Comparison of ENCODE assay signal across 1 cellular context in the genomic region with DNA sequence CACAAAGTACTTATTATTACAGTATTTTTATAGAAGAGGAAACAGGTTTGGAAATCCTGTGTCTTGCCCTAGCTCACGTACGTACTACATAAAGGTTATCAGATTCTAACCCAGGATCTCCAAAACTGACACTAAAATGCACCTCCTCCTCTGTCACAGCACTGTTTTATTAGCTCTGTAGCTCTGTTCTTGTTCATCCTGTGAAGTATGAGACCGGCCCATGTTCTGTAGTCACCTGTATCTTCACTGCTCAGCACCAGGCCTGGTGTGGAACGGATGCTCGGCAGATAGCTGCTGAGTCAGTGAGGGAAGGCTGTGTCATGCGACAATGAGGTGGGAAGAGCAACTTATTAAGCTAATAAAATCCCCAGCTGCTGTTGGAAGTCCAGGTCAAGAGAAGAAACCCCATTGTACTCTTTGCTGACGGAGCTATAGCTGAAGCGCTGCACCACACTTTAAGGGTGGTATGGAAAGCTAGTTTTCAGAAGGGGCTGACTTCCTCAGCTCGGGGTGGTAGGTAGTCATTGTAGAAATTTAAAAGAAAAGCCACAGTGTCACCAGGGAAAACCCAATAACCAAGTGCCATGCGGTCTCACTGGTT.
TF ChIP-seq lines count a peak whose summit lies in the region.

No MANE protein-coding gene starts in this region.

TF ChIP-seq in K562, 482 proteins besides CTCF, POLR2A, EP300 and RAD21 (continues in another document):
- TF ChIP-seq MTA3 (IDR thresholded peaks at IDR 0.05; ENCODE audit: borderline replicate concordance) (0 out of 2 replicates have a peak, but pooled peaks have one; percentile 12), MAFF (IDR thresholded peaks at IDR 0.05; ENCODE audit: low read length) (peak; percentile 80), ATF1 (CRISPR knock-in tag; IDR thresholded peaks at IDR 0.05) (no peak), ATF1 (tag; IDR thresholded peaks at IDR 0.05) (0 out of 2 replicates have a peak, but pooled peaks have one; percentile 13), TAL1 (IDR thresholded peaks at IDR 0.05) (no peak), MYC (IDR thresholded peaks at IDR 0.05; ENCODE audit: low read depth, low read length) (peak; percentile 38; the same call in 1 of the 2 replicates), MYC (CRISPR knock-in tag; IDR thresholded peaks at IDR 0.05; ENCODE audit: borderline replicate concordance, low read depth) (no peak), JUN (IDR thresholded peaks at IDR 0.05; ENCODE audit: borderline replicate concordance, low read depth, low read length) (0 out of 2 replicates have a peak, but pooled peaks have one; percentile 28), JUN (CRISPR knock-in tag; IDR thresholded peaks at IDR 0.05; ENCODE audit: borderline replicate concordance) (no peak), CBFA2T2 (conservative IDR thresholded peaks at IDR 0.05) (peak; percentile 23; the same call in 1 of the 2 replicates), CXXC5 (CRISPR knock-in tag; IDR thresholded peaks at IDR 0.05) (peak; percentile 18; the same call in 1 of the 2 replicates), MTF1 (CRISPR knock-in tag; IDR thresholded peaks at IDR 0.05; ENCODE audit: borderline replicate concordance) (no peak), ZNF449 (CRISPR knock-in tag; IDR thresholded peaks at IDR 0.05) (0 out of 2 replicates have a peak, but pooled peaks have one; percentile 18), NRF1 (conservative IDR thresholded peaks at IDR 0.05 in 1 of 2, IDR thresholded peaks at IDR 0.05 in 1 of 2) (0 out of 4 replicates have a peak, but pooled peaks of 1 of the 2 experiments have one; percentile 20), TCF3 (CRISPR knock-in tag; IDR thresholded peaks at IDR 0.05) (peak; percentile 46; the same call in 1 of the 2 replicates), ZNF551 (CRISPR knock-in tag; IDR thresholded peaks at IDR 0.05) (no peak), THAP12 (CRISPR knock-in tag; IDR thresholded peaks at IDR 0.05) (no peak), REST (CRISPR knock-in tag; IDR thresholded peaks at IDR 0.05; ENCODE audit: low read depth) (no peak), KDM1A (IDR thresholded peaks at IDR 0.05) (0 out of 4 replicates have a peak, but pooled peaks of 1 of the 2 experiments have one; percentile 24), C11orf30 (IDR thresholded peaks at IDR 0.05; ENCODE audit: low read depth) (peak; percentile 91), KAT8 (IDR thresholded peaks at IDR 0.05; ENCODE audit: low read depth) (no peak), ETV1 (tag; conservative IDR thresholded peaks at IDR 0.05; ENCODE audit: low read depth) (0 out of 2 replicates have a peak, but pooled peaks have one; percentile 25), CBX3 (IDR thresholded peaks at IDR 0.05; ENCODE audit: borderline replicate concordance in 1 of 2, low read length in 2 of 2) (no peak)
- TF ChIP-seq, protein P1, sequence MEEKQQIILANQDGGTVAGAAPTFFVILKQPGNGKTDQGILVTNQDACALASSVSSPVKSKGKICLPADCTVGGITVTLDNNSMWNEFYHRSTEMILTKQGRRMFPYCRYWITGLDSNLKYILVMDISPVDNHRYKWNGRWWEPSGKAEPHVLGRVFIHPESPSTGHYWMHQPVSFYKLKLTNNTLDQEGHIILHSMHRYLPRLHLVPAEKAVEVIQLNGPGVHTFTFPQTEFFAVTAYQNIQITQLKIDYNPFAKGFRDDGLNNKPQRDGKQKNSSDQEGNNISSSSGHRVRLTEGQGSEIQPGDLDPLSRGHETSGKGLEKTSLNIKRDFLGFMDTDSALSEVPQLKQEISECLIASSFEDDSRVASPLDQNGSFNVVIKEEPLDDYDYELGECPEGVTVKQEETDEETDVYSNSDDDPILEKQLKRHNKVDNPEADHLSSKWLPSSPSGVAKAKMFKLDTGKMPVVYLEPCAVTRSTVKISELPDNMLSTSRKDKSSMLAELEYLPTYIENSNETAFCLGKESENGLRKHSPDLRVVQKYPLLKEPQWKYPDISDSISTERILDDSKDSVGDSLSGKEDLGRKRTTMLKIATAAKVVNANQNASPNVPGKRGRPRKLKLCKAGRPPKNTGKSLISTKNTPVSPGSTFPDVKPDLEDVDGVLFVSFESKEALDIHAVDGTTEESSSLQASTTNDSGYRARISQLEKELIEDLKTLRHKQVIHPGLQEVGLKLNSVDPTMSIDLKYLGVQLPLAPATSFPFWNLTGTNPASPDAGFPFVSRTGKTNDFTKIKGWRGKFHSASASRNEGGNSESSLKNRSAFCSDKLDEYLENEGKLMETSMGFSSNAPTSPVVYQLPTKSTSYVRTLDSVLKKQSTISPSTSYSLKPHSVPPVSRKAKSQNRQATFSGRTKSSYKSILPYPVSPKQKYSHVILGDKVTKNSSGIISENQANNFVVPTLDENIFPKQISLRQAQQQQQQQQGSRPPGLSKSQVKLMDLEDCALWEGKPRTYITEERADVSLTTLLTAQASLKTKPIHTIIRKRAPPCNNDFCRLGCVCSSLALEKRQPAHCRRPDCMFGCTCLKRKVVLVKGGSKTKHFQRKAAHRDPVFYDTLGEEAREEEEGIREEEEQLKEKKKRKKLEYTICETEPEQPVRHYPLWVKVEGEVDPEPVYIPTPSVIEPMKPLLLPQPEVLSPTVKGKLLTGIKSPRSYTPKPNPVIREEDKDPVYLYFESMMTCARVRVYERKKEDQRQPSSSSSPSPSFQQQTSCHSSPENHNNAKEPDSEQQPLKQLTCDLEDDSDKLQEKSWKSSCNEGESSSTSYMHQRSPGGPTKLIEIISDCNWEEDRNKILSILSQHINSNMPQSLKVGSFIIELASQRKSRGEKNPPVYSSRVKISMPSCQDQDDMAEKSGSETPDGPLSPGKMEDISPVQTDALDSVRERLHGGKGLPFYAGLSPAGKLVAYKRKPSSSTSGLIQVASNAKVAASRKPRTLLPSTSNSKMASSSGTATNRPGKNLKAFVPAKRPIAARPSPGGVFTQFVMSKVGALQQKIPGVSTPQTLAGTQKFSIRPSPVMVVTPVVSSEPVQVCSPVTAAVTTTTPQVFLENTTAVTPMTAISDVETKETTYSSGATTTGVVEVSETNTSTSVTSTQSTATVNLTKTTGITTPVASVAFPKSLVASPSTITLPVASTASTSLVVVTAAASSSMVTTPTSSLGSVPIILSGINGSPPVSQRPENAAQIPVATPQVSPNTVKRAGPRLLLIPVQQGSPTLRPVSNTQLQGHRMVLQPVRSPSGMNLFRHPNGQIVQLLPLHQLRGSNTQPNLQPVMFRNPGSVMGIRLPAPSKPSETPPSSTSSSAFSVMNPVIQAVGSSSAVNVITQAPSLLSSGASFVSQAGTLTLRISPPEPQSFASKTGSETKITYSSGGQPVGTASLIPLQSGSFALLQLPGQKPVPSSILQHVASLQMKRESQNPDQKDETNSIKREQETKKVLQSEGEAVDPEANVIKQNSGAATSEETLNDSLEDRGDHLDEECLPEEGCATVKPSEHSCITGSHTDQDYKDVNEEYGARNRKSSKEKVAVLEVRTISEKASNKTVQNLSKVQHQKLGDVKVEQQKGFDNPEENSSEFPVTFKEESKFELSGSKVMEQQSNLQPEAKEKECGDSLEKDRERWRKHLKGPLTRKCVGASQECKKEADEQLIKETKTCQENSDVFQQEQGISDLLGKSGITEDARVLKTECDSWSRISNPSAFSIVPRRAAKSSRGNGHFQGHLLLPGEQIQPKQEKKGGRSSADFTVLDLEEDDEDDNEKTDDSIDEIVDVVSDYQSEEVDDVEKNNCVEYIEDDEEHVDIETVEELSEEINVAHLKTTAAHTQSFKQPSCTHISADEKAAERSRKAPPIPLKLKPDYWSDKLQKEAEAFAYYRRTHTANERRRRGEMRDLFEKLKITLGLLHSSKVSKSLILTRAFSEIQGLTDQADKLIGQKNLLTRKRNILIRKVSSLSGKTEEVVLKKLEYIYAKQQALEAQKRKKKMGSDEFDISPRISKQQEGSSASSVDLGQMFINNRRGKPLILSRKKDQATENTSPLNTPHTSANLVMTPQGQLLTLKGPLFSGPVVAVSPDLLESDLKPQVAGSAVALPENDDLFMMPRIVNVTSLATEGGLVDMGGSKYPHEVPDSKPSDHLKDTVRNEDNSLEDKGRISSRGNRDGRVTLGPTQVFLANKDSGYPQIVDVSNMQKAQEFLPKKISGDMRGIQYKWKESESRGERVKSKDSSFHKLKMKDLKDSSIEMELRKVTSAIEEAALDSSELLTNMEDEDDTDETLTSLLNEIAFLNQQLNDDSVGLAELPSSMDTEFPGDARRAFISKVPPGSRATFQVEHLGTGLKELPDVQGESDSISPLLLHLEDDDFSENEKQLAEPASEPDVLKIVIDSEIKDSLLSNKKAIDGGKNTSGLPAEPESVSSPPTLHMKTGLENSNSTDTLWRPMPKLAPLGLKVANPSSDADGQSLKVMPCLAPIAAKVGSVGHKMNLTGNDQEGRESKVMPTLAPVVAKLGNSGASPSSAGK (IDR thresholded peaks at IDR 0.05) = peak; percentile 64
- TF ChIP-seq, protein P2, sequence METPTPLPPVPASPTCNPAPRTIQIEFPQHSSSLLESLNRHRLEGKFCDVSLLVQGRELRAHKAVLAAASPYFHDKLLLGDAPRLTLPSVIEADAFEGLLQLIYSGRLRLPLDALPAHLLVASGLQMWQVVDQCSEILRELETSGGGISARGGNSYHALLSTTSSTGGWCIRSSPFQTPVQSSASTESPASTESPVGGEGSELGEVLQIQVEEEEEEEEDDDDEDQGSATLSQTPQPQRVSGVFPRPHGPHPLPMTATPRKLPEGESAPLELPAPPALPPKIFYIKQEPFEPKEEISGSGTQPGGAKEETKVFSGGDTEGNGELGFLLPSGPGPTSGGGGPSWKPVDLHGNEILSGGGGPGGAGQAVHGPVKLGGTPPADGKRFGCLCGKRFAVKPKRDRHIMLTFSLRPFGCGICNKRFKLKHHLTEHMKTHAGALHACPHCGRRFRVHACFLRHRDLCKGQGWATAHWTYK (CRISPR knock-in tag; IDR thresholded peaks at IDR 0.05) = no peak
- TF ChIP-seq, protein P3, sequence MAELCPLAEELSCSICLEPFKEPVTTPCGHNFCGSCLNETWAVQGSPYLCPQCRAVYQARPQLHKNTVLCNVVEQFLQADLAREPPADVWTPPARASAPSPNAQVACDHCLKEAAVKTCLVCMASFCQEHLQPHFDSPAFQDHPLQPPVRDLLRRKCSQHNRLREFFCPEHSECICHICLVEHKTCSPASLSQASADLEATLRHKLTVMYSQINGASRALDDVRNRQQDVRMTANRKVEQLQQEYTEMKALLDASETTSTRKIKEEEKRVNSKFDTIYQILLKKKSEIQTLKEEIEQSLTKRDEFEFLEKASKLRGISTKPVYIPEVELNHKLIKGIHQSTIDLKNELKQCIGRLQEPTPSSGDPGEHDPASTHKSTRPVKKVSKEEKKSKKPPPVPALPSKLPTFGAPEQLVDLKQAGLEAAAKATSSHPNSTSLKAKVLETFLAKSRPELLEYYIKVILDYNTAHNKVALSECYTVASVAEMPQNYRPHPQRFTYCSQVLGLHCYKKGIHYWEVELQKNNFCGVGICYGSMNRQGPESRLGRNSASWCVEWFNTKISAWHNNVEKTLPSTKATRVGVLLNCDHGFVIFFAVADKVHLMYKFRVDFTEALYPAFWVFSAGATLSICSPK (IDR thresholded peaks at IDR 0.05; ENCODE audit: borderline replicate concordance) = no peak
- TF ChIP-seq, protein P4, sequence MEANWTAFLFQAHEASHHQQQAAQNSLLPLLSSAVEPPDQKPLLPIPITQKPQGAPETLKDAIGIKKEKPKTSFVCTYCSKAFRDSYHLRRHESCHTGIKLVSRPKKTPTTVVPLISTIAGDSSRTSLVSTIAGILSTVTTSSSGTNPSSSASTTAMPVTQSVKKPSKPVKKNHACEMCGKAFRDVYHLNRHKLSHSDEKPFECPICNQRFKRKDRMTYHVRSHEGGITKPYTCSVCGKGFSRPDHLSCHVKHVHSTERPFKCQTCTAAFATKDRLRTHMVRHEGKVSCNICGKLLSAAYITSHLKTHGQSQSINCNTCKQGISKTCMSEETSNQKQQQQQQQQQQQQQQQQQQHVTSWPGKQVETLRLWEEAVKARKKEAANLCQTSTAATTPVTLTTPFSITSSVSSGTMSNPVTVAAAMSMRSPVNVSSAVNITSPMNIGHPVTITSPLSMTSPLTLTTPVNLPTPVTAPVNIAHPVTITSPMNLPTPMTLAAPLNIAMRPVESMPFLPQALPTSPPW (CRISPR knock-in tag; IDR thresholded peaks at IDR 0.05) = no peak
